ENCODE assay signal across 1 cellular context in genomic region chr15:72339777-72340177, GRCh38.
A peak's percentile ranks its signal among the peaks of the same experiment; 100 is the strongest.
TF ChIP-seq lines count a peak whose summit lies in the region.

No MANE protein-coding gene starts in this region.

TF ChIP-seq in HEK293, 187 proteins besides CTCF, POLR2A, EP300 and RAD21 (continued from another document and continues in another):
- TF ChIP-seq ZNF26 (tag by site-specific recombination; IDR thresholded peaks at IDR 0.05): no peak
- TF ChIP-seq ZNF114 (tag by site-specific recombination; IDR thresholded peaks at IDR 0.05): no peak
- peak; percentile 87 for TF ChIP-seq WT1 (tag by site-specific recombination; IDR thresholded peaks at IDR 0.05)
- no peak for TF ChIP-seq ZNF701 (tag by site-specific recombination; IDR thresholded peaks at IDR 0.05)
- TF ChIP-seq ZNF530 (tag by site-specific recombination; IDR thresholded peaks at IDR 0.05; ENCODE audit: low read depth): no peak
- TF ChIP-seq SETDB1 (IDR thresholded peaks at IDR 0.05; ENCODE audit: insufficient read length, low read length): no peak
- no peak for TF ChIP-seq IKZF3 (tag by site-specific recombination; IDR thresholded peaks at IDR 0.05)
- no peak for TF ChIP-seq OVOL3 (tag by site-specific recombination; IDR thresholded peaks at IDR 0.05)
- TF ChIP-seq ZNF19 (tag by site-specific recombination; IDR thresholded peaks at IDR 0.05; ENCODE audit: low read depth): no peak
- TF ChIP-seq ZNF394 (tag by site-specific recombination; IDR thresholded peaks at IDR 0.05; ENCODE audit: borderline replicate concordance): no peak
- TF ChIP-seq ZNF132 (tag by site-specific recombination; IDR thresholded peaks at IDR 0.05; ENCODE audit: borderline replicate concordance): no peak
- TF ChIP-seq ZNF785 (tag by site-specific recombination; IDR thresholded peaks at IDR 0.05): no peak
- no peak for TF ChIP-seq ZIC2 (tag by site-specific recombination; IDR thresholded peaks at IDR 0.05)
- TF ChIP-seq TCF7L2 (IDR thresholded peaks at IDR 0.05; ENCODE audit: borderline replicate concordance, low read depth, low read length): no peak
- TF ChIP-seq EGR2 (tag by site-specific recombination; IDR thresholded peaks at IDR 0.05; ENCODE audit: low read depth): no peak
- TF ChIP-seq ZNF837 (tag by site-specific recombination; IDR thresholded peaks at IDR 0.05): no peak
- TF ChIP-seq, protein P1, sequence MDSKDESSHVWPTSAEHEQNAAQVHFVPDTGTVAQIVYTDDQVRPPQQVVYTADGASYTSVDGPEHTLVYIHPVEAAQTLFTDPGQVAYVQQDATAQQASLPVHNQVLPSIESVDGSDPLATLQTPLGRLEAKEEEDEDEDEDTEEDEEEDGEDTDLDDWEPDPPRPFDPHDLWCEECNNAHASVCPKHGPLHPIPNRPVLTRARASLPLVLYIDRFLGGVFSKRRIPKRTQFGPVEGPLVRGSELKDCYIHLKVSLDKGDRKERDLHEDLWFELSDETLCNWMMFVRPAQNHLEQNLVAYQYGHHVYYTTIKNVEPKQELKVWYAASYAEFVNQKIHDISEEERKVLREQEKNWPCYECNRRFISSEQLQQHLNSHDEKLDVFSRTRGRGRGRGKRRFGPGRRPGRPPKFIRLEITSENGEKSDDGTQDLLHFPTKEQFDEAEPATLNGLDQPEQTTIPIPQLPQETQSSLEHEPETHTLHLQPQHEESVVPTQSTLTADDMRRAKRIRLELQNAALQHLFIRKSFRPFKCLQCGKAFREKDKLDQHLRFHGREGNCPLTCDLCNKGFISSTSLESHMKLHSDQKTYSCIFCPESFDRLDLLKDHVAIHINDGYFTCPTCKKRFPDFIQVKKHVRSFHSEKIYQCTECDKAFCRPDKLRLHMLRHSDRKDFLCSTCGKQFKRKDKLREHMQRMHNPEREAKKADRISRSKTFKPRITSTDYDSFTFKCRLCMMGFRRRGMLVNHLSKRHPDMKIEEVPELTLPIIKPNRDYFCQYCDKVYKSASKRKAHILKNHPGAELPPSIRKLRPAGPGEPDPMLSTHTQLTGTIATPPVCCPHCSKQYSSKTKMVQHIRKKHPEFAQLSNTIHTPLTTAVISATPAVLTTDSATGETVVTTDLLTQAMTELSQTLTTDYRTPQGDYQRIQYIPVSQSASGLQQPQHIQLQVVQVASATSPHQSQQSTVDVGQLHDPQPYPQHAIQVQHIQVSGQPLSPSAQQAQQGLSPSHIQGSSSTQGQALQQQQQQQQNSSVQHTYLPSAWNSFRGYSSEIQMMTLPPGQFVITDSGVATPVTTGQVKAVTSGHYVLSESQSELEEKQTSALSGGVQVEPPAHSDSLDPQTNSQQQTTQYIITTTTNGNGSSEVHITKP (tag by site-specific recombination; IDR thresholded peaks at IDR 0.05): peak; percentile 31
- TF ChIP-seq ZFP3 (tag by site-specific recombination; IDR thresholded peaks at IDR 0.05; ENCODE audit: low read depth): no peak
- no peak for TF ChIP-seq ZNF645 (tag by site-specific recombination; IDR thresholded peaks at IDR 0.05)
- no peak for TF ChIP-seq ZNF214 (tag by site-specific recombination; IDR thresholded peaks at IDR 0.05; ENCODE audit: borderline replicate concordance)
- TF ChIP-seq ZNF18 (tag by site-specific recombination; IDR thresholded peaks at IDR 0.05): no peak
- TF ChIP-seq, protein P2, sequence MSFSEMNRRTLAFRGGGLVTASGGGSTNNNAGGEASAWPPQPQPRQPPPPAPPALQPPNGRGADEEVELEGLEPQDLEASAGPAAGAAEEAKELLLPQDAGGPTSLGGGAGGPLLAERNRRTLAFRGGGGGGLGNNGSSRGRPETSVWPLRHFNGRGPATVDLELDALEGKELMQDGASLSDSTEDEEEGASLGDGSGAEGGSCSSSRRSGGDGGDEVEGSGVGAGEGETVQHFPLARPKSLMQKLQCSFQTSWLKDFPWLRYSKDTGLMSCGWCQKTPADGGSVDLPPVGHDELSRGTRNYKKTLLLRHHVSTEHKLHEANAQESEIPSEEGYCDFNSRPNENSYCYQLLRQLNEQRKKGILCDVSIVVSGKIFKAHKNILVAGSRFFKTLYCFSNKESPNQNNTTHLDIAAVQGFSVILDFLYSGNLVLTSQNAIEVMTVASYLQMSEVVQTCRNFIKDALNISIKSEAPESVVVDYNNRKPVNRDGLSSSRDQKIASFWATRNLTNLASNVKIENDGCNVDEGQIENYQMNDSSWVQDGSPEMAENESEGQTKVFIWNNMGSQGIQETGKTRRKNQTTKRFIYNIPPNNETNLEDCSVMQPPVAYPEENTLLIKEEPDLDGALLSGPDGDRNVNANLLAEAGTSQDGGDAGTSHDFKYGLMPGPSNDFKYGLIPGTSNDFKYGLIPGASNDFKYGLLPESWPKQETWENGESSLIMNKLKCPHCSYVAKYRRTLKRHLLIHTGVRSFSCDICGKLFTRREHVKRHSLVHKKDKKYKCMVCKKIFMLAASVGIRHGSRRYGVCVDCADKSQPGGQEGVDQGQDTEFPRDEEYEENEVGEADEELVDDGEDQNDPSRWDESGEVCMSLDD (tag by site-specific recombination; IDR thresholded peaks at IDR 0.05): no peak
- no peak for TF ChIP-seq ZNF335 (tag by site-specific recombination; conservative IDR thresholded peaks at IDR 0.05)
- TF ChIP-seq ZNF629 (tag by site-specific recombination; IDR thresholded peaks at IDR 0.05): peak; percentile 74
- TF ChIP-seq, protein P3, sequence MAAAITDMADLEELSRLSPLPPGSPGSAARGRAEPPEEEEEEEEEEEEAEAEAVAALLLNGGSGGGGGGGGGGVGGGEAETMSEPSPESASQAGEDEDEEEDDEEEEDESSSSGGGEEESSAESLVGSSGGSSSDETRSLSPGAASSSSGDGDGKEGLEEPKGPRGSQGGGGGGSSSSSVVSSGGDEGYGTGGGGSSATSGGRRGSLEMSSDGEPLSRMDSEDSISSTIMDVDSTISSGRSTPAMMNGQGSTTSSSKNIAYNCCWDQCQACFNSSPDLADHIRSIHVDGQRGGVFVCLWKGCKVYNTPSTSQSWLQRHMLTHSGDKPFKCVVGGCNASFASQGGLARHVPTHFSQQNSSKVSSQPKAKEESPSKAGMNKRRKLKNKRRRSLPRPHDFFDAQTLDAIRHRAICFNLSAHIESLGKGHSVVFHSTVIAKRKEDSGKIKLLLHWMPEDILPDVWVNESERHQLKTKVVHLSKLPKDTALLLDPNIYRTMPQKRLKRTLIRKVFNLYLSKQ (tag by site-specific recombination; IDR thresholded peaks at IDR 0.05; ENCODE audit: borderline replicate concordance): no peak
- TF ChIP-seq ZNF514 (tag by site-specific recombination; IDR thresholded peaks at IDR 0.05): no peak
- TF ChIP-seq GLIS2 (tag by site-specific recombination; IDR thresholded peaks at IDR 0.05): no peak
- TF ChIP-seq ZSCAN23 (tag by site-specific recombination; IDR thresholded peaks at IDR 0.05): peak; percentile 26; the same call in 1 of the 2 replicates
- TF ChIP-seq ZSCAN5A (tag by site-specific recombination; IDR thresholded peaks at IDR 0.05): no peak
- TF ChIP-seq ZBTB49 (tag by site-specific recombination; IDR thresholded peaks at IDR 0.05; ENCODE audit: low read depth): no peak
- TF ChIP-seq ZNF184 (tag by site-specific recombination; IDR thresholded peaks at IDR 0.05): no peak
- no peak for TF ChIP-seq ZNF133 (tag by site-specific recombination; IDR thresholded peaks at IDR 0.05)
- TF ChIP-seq, protein P4, sequence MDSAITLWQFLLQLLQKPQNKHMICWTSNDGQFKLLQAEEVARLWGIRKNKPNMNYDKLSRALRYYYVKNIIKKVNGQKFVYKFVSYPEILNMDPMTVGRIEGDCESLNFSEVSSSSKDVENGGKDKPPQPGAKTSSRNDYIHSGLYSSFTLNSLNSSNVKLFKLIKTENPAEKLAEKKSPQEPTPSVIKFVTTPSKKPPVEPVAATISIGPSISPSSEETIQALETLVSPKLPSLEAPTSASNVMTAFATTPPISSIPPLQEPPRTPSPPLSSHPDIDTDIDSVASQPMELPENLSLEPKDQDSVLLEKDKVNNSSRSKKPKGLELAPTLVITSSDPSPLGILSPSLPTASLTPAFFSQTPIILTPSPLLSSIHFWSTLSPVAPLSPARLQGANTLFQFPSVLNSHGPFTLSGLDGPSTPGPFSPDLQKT (IDR thresholded peaks at IDR 0.05; ENCODE audit: borderline replicate concordance, low read depth, low read length): no peak
- TF ChIP-seq YY1 (tag by site-specific recombination; IDR thresholded peaks at IDR 0.05): no peak
- no peak for TF ChIP-seq BCL6B (tag by site-specific recombination; IDR thresholded peaks at IDR 0.05)
- no peak for TF ChIP-seq ZNF626 (tag by site-specific recombination; IDR thresholded peaks at IDR 0.05)
- TF ChIP-seq ZNF561 (tag by site-specific recombination; IDR thresholded peaks at IDR 0.05; ENCODE audit: borderline replicate concordance): no peak
- TF ChIP-seq, protein P5, sequence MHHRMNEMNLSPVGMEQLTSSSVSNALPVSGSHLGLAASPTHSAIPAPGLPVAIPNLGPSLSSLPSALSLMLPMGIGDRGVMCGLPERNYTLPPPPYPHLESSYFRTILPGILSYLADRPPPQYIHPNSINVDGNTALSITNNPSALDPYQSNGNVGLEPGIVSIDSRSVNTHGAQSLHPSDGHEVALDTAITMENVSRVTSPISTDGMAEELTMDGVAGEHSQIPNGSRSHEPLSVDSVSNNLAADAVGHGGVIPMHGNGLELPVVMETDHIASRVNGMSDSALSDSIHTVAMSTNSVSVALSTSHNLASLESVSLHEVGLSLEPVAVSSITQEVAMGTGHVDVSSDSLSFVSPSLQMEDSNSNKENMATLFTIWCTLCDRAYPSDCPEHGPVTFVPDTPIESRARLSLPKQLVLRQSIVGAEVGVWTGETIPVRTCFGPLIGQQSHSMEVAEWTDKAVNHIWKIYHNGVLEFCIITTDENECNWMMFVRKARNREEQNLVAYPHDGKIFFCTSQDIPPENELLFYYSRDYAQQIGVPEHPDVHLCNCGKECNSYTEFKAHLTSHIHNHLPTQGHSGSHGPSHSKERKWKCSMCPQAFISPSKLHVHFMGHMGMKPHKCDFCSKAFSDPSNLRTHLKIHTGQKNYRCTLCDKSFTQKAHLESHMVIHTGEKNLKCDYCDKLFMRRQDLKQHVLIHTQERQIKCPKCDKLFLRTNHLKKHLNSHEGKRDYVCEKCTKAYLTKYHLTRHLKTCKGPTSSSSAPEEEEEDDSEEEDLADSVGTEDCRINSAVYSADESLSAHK (tag by site-specific recombination; IDR thresholded peaks at IDR 0.05): no peak
- TF ChIP-seq KLF8 (tag by site-specific recombination; IDR thresholded peaks at IDR 0.05): no peak
